Comparison of ENCODE assay signal across 12 cellular contexts in genomic region chr11:67600324-67601029, GRCh38. TPM values are rescaled to one million over a fixed set of nuclear protein-coding genes. Genes with fewer than 3 reads are reported as not detected.
A peak's percentile ranks its signal among the peaks of the same experiment; 100 is the strongest.
DNase-seq lines count a peak whose midpoint lies in the region; ATAC-seq and TF ChIP-seq lines count a peak whose summit lies in the region.
"Had no signal": no experiment of that assay in that cellular context is flagged by ENCODE, and none has a peak within 500 bp of the region (broad histone marks: within the 10 kb centered on the region; RNA-seq: fewer than 3 reads in every experiment).

No MANE protein-coding gene starts in this region.

- H3K4me2 ChIP-seq in OCI-LY7 (ENCODE audit: low read length) (peak overlapping the region; percentile 82), osteoblast (ENCODE audit: insufficient read depth, low read length) (no peak overlapping the region)

- peak overlapping the region; percentile 53 for H3K4me3 ChIP-seq in OCI-LY7 (ENCODE audit: low read depth, low read length, poor library complexity, severe bottlenecking)
- H3K4me3 ChIP-seq in osteoblast (ENCODE audit: insufficient read depth, low read length) = no peak overlapping the region
- H3K4me3 ChIP-seq: MG63 had no signal

- H3K27me3 ChIP-seq in osteoblast (ENCODE audit: insufficient read depth, low read length) = peaks cover 11% of the 10 kb centered on the region

- H3K27ac ChIP-seq in OCI-LY7 (ENCODE audit: low read depth, low read length, poor library complexity, severe bottlenecking) (peak overlapping the region; percentile 67), osteoblast (ENCODE audit: low read depth, low read length) (no peak overlapping the region), RWPE1 (no peak overlapping the region)

- POLR2A ChIA-PET in OCI-LY7 (lab: Charles Lee) (interaction anchor here (0.5 to 1.0 kb wide), 4 partner anchors 11 to 198 kb away, joined by 3 to 4 read pairs (median 4); no protein-coding TSS in a partner anchor), RWPE1 (lab: Yijun Ruan, JAX; ENCODE audit: low non-redundant PET) (no interaction called here)

- CTCF ChIA-PET in OCI-LY7 (lab: Charles Lee; ENCODE audit: unreplicated experiment) = no interaction called here
- CTCF ChIA-PET in RWPE1 (lab: Yijun Ruan, JAX) = interaction anchor here (0.6 kb wide), 1 partner anchor 23 kb away, joined by 6 read pairs; no protein-coding TSS in a partner anchor

- intact Hi-C loops in OCI-LY7 (cut with micrococcal nuclease; ENCODE audit: unreplicated experiment) (loop anchor here (1.0 kb wide), 1 partner anchor 16 kb away; no protein-coding TSS in a partner anchor), cardiac septum (cut with DNase I) (no loop called here)

- ATAC-seq in HG03066 (IDR thresholded peaks at IDR 0.05; ENCODE audit: low read depth, unreplicated experiment) = peak; percentile 76

- BruUV-seq in OCI-LY7 (replicated peaks; lab: Mats Ljungman, UMichigan) = no TSS peak

- H3K9me2 ChIP-seq in OCI-LY7 (ENCODE audit: insufficient read depth, low read length) = no peaks in the 10 kb centered on the region

- H3K36me3 ChIP-seq in OCI-LY7 (ENCODE audit: insufficient read depth, low read length) (no peaks in the 10 kb centered on the region), osteoblast (ENCODE audit: insufficient read depth, low read length) (no peaks in the 10 kb centered on the region)
- H3K36me3 ChIP-seq: MG63 had no signal

- no peaks in the 10 kb centered on the region for H4K20me1 ChIP-seq in OCI-LY7 (ENCODE audit: insufficient read depth, low read length)
- H4K20me1 ChIP-seq in osteoblast (ENCODE audit: insufficient read depth, low read length) = no peaks in the 10 kb centered on the region

- H3K79me2 ChIP-seq in OCI-LY7 (ENCODE audit: insufficient read depth, low read depth, low read length) (no peaks in the 10 kb centered on the region), osteoblast (ENCODE audit: insufficient read depth, low read length) (no peaks in the 10 kb centered on the region)

- H3K4me1 ChIP-seq in OCI-LY7 (ENCODE audit: insufficient read depth, low read length, poor library complexity, severe bottlenecking) (peaks cover 25% of the 10 kb centered on the region), osteoblast (ENCODE audit: insufficient read depth, low read length) (no peaks in the 10 kb centered on the region)

- H2AFZ ChIP-seq in OCI-LY7 (ENCODE audit: low read length) = peak overlapping the region; percentile 86
- H2AFZ ChIP-seq in osteoblast (ENCODE audit: low read length) = no peak overlapping the region

- peaks cover 14% of the 10 kb centered on the region; the same call in 1 of the 2 replicates for H3K9me3 ChIP-seq in OCI-LY7 (ENCODE audit: low read length)
- H3K9me3 ChIP-seq in osteoblast (ENCODE audit: low read depth, low read length) = peaks cover 2% of the 10 kb centered on the region

- DNase-seq in activated effector memory CD4-positive, alpha-beta T cell treated with anti-CD3 and anti-CD28 coated beads, Interleukin-2, amount 50 U/mL, for 16 hours = peak; percentile 56
- DNase-seq in activated effector memory CD4-positive, alpha-beta T cell treated with Interleukin-2 at 50 U/mL for 16 hours = no peak
- DNase-seq in OCI-LY7 (ENCODE audit: low spot score) (peak; percentile 82), cardiac septum (ENCODE audit: low spot score) (no peak), osteoblast (ENCODE audit: insufficient read length, low spot score, missing footprints) (no peak), HT-29 (ENCODE audit: low spot score) (no peak), RWPE1 (ENCODE audit: low spot score) (no peak)
- DNase-seq: cerebellar nuclear complex, MG63 had no signal

- no peak for TF ChIP-seq CTCF in OCI-LY7 (conservative IDR thresholded peaks at IDR 0.05; ENCODE audit: low read length)
- TF ChIP-seq CTCF in osteoblast (IDR thresholded peaks at IDR 0.05; ENCODE audit: extremely low read depth, low read depth, low read length) = no peak
- no peak for TF ChIP-seq CTCF in RWPE1 (conservative IDR thresholded peaks at IDR 0.05; ENCODE audit: low read depth)

RNA-seq across cellular contexts. Expression of gene NDUFV1, which starts 6.3 kb away (rescaled TPM):
- total RNA-seq in OCI-LY7 (2014; rRNA removed; shearing (Covaris generic)) = 257 and 283 TPM in 2 replicates
- total RNA-seq in OCI-LY7 (2022) = 294 and 335 TPM in 2 replicates
- 486 TPM for total RNA-seq in cardiac septum
- total RNA-seq in osteoblast = 146 and 158 TPM in 2 replicates
- total RNA-seq in HT-29 (2014; rRNA removed; shearing (Covaris generic)) = 384 and 431 TPM in 2 replicates

RNA-seq across cellular contexts. Expression of gene GSTP1, which starts 16.9 kb away (rescaled TPM):
- 1,251 and 1,604 TPM in 2 replicates for total RNA-seq in OCI-LY7 (2014; rRNA removed; shearing (Covaris generic))
- total RNA-seq in OCI-LY7 (2022) (1,017 and 1,139 TPM in 2 replicates), cardiac septum (272 TPM), osteoblast (361 and 465 TPM in 2 replicates)
- 2,847 and 3,158 TPM in 2 replicates for total RNA-seq in HT-29 (2014; rRNA removed; shearing (Covaris generic))

RNA-seq across cellular contexts. Expression of gene NUDT8, which starts 29.3 kb away (rescaled TPM):
- total RNA-seq in OCI-LY7 (2014; rRNA removed; shearing (Covaris generic)) = 14.4 and 20.4 TPM in 2 replicates
- total RNA-seq in OCI-LY7 (2022) (31.7 and 35.4 TPM in 2 replicates), cardiac septum (31.4 TPM), osteoblast (4.7 and 5.3 TPM in 2 replicates)
- total RNA-seq in HT-29 (2014; rRNA removed; shearing (Covaris generic)) = 60.0 and 72.9 TPM in 2 replicates

RNA-seq across cellular contexts. Expression of gene TBX10, which starts 39.1 kb away (rescaled TPM):
- total RNA-seq in OCI-LY7 (2014; rRNA removed; shearing (Covaris generic)) = 2.4 and 4.3 TPM in 2 replicates
- total RNA-seq in OCI-LY7 (2022) = 5.3 and 5.7 TPM in 2 replicates
- not detected for total RNA-seq in cardiac septum
- total RNA-seq in osteoblast = not detected in 2 replicates
- total RNA-seq in HT-29 (2014; rRNA removed; shearing (Covaris generic)) = 2.2 and 5.4 TPM in 2 replicates
- total RNA-seq: A673, subcutaneous adipose tissue had no signal

RNA-seq across cellular contexts. Expression of gene ACY3, which starts 50.1 kb away (rescaled TPM):
- total RNA-seq in OCI-LY7 (2014; rRNA removed; shearing (Covaris generic)) = 17.1 and 25.6 TPM in 2 replicates
- total RNA-seq in OCI-LY7 (2022) (45.1 and 54.4 TPM in 2 replicates), cardiac septum (not detected), osteoblast (under 0.01 and 0.29 TPM in 2 replicates)
- total RNA-seq in HT-29 (2014; rRNA removed; shearing (Covaris generic)) = 2.0 and 7.3 TPM in 2 replicates
- total RNA-seq: A673, subcutaneous adipose tissue had no signal

Comparison
In these comparisons a context has a peak if more than half of its experiments do, and no peak if none do; other contexts are left out.
1. DNase-seq: peak in activated effector memory CD4-positive, alpha-beta T cell treated with anti-CD3 and anti-CD28 coated beads, Interleukin-2, amount 50 U/mL, for 16 hours (single experiment) and OCI-LY7 (single experiment); none in activated effector memory CD4-positive, alpha-beta T cell treated with Interleukin-2 at 50 U/mL for 16 hours (single experiment), cardiac septum (single experiment), osteoblast (single experiment), HT-29 (single experiment) and RWPE1 (single experiment).